8 cellular contexts compared by ENCODE assay signal in genomic region chr4:174217273-174218126, GRCh38.
DNase-seq lines count a peak whose midpoint lies in the region; ATAC-seq and TF ChIP-seq lines count a peak whose summit lies in the region.

No MANE protein-coding gene starts in this region.

- H3K9me3 Mint-ChIP-seq in activated T-helper 1 cell treated with anti-CD3 and anti-CD28 coated beads, Interleukin-12 subunit alpha, Interleukin-12 subunit beta, Interleukin-2, Interleukin-4 antibody, amounts not matched to agents 30 ng/mL and 10 ng/mL and 1 ng/mL, durations not matched to agents 14 hours and 24 hours and 36 hours, result peaks cover 8% of the 10 kb centered on the region

- H3K4me1 ChIP-seq in right atrium auricular region, result peaks cover 0 to 38% of the 10 kb centered on the region in 2 donors

- H3K4me1 Mint-ChIP-seq in activated T-helper 1 cell treated with anti-CD3 and anti-CD28 coated beads, Interleukin-12 subunit alpha, Interleukin-12 subunit beta, Interleukin-2, Interleukin-4 antibody, amounts not matched to agents 30 ng/mL and 10 ng/mL and 1 ng/mL, durations not matched to agents 14 hours and 24 hours and 36 hours (ENCODE audit: low read depth), result peaks cover 37% of the 10 kb centered on the region

- intact Hi-C loops in activated T-helper 1 cell treated with anti-CD3 and anti-CD28 coated beads, Interleukin-12 subunit alpha, Interleukin-12 subunit beta, Interleukin-2, Interleukin-4 antibody, amounts not matched to agents 30 ng/mL and 10 ng/mL and 1 ng/mL, durations not matched to agents 14 hours and 24 hours and 36 hours (cut with micrococcal nuclease), result loop anchor here (5.0 kb wide), 1 partner anchor 700 kb away; no protein-coding TSS in a partner anchor

- no peak for ATAC-seq in HG02763 (IDR thresholded peaks at IDR 0.05; ENCODE audit: unreplicated experiment)

- H3K9me3 ChIP-seq in right atrium auricular region, result no peaks in the 10 kb centered on the region

- H3K27ac ChIP-seq in right atrium auricular region, result peak overlapping the region; percentile 71 to 88

- H3K36me3 Mint-ChIP-seq in activated T-helper 1 cell treated with anti-CD3 and anti-CD28 coated beads, Interleukin-12 subunit alpha, Interleukin-12 subunit beta, Interleukin-2, Interleukin-4 antibody, amounts not matched to agents 30 ng/mL and 10 ng/mL and 1 ng/mL, durations not matched to agents 14 hours and 24 hours and 36 hours (ENCODE audit: low read depth), result no peaks in the 10 kb centered on the region

- H3K36me3 ChIP-seq in right atrium auricular region, result no peaks in the 10 kb centered on the region

- H3K27ac Mint-ChIP-seq in activated T-helper 1 cell treated with anti-CD3 and anti-CD28 coated beads, Interleukin-12 subunit alpha, Interleukin-12 subunit beta, Interleukin-2, Interleukin-4 antibody, amounts not matched to agents 30 ng/mL and 10 ng/mL and 1 ng/mL, durations not matched to agents 14 hours and 24 hours and 36 hours, result no peak overlapping the region

- peak overlapping the region; percentile 31 for H3K4me3 Mint-ChIP-seq in activated T-helper 1 cell treated with anti-CD3 and anti-CD28 coated beads, Interleukin-12 subunit alpha, Interleukin-12 subunit beta, Interleukin-2, Interleukin-4 antibody, amounts not matched to agents 30 ng/mL and 10 ng/mL and 1 ng/mL, durations not matched to agents 14 hours and 24 hours and 36 hours

- H3K27me3 Mint-ChIP-seq in activated T-helper 1 cell treated with anti-CD3 and anti-CD28 coated beads, Interleukin-12 subunit alpha, Interleukin-12 subunit beta, Interleukin-2, Interleukin-4 antibody, amounts not matched to agents 30 ng/mL and 10 ng/mL and 1 ng/mL, durations not matched to agents 14 hours and 24 hours and 36 hours (ENCODE audit: insufficient read depth), result peaks cover 90% of the 10 kb centered on the region

- H3K4me3 ChIP-seq in right atrium auricular region, result peak overlapping the region; percentile 38 to 51

- peak; percentile 20 for DNase-seq in activated naive CD4-positive, alpha-beta T cell treated with Interleukin-2 at 50 U/mL for 16 hours
- DNase-seq in activated naive CD4-positive, alpha-beta T cell (lab: John Stamatoyannopoulos, UW), result no peak
- no peak for DNase-seq in activated T-helper 1 cell treated with anti-CD3 and anti-CD28 coated beads, Interleukin-12 subunit alpha, Interleukin-12 subunit beta, Interleukin-2, Interleukin-4 antibody, amounts not matched to agents 30 ng/mL and 10 ng/mL and 1 ng/mL, durations not matched to agents 14 hours and 24 hours and 36 hours (ENCODE audit: low spot score)
- DNase-seq in right atrium auricular region (ENCODE audit: low spot score) (no peak), GM19238 (ENCODE audit: insufficient read length, low spot score) (no peak), NCI-H774 (lab: John Stamatoyannopoulos, UW) (no peak)
- DNase-seq in stimulated activated CD8-positive, alpha-beta memory T cell treated with anti-CD3 and anti-CD28 coated beads, Interleukin-4, amount 100 ng/mL, for 48 hours, result peak; percentile 33

- peaks cover 0 to 6% of the 10 kb centered on the region in 2 donors for H3K27me3 ChIP-seq in right atrium auricular region

- no peak for TF ChIP-seq CTCF in right atrium auricular region (IDR thresholded peaks at IDR 0.05)

Comparison
In these comparisons a context has a peak if more than half of its experiments do, and no peak if none do; other contexts are left out.
1. DNase-seq: peak in activated naive CD4-positive, alpha-beta T cell treated with Interleukin-2 at 50 U/mL for 16 hours (single experiment) and stimulated activated CD8-positive, alpha-beta memory T cell treated with anti-CD3 and anti-CD28 coated beads, Interleukin-4, amount 100 ng/mL, for 48 hours (single experiment); none in activated naive CD4-positive, alpha-beta T cell (0 of 4), activated T-helper 1 cell treated with anti-CD3 and anti-CD28 coated beads, Interleukin-12 subunit alpha, Interleukin-12 subunit beta, Interleukin-2, Interleukin-4 antibody, amounts not matched to agents 30 ng/mL and 10 ng/mL and 1 ng/mL, durations not matched to agents 14 hours and 24 hours and 36 hours (single experiment), right atrium auricular region (single experiment), GM19238 (single experiment) and NCI-H774 (single experiment).